1 cellular context compared by ENCODE assay signal in genomic region chr5:172188033-172188892, GRCh38.
A peak's percentile ranks its signal among the peaks of the same experiment; 100 is the strongest.
TF ChIP-seq lines count a peak whose summit lies in the region.

Gene STK10, minus strand, starts transcription at chr5:172188224. Its CDS starts 182 bp downstream, at chr5:172188042.

TF ChIP-seq in HepG2, 621 proteins besides CTCF, POLR2A, EP300 and RAD21 (continued from another document and continues in another):
- TF ChIP-seq AKNA (CRISPR knock-in tag; IDR thresholded peaks at IDR 0.05; ENCODE audit: borderline replicate concordance): no peak
- TF ChIP-seq ZNF292 (CRISPR knock-in tag; IDR thresholded peaks at IDR 0.05; ENCODE audit: borderline replicate concordance, low read depth): 0 out of 2 replicates have a peak, but pooled peaks have one; percentile 25
- no peak for TF ChIP-seq ZMYM4 (CRISPR knock-in tag; IDR thresholded peaks at IDR 0.05)
- TF ChIP-seq HHEX (CRISPR knock-in tag; IDR thresholded peaks at IDR 0.05): no peak
- TF ChIP-seq REXO4 (CRISPR knock-in tag; IDR thresholded peaks at IDR 0.05; ENCODE audit: borderline replicate concordance): no peak
- peak; percentile 89; the same call in 1 of the 2 replicates for TF ChIP-seq ZNF136 (CRISPR knock-in tag; IDR thresholded peaks at IDR 0.05; ENCODE audit: low read depth)
- TF ChIP-seq ZNF496 (CRISPR knock-in tag; IDR thresholded peaks at IDR 0.05; ENCODE audit: insufficient replicate concordance): no peak
- TF ChIP-seq ZKSCAN8 (CRISPR knock-in tag; IDR thresholded peaks at IDR 0.05; ENCODE audit: borderline replicate concordance): peak; percentile 37; the same call in 1 of the 2 replicates
- no peak for TF ChIP-seq GLMP (CRISPR knock-in tag; IDR thresholded peaks at IDR 0.05; ENCODE audit: borderline replicate concordance)
- TF ChIP-seq ZNF101 (CRISPR knock-in tag; IDR thresholded peaks at IDR 0.05; ENCODE audit: borderline replicate concordance, low read depth): no peak
- TF ChIP-seq DMAP1 (CRISPR knock-in tag; IDR thresholded peaks at IDR 0.05): no peak; the same call in 1 of the 2 replicates
- TF ChIP-seq JDP2 (CRISPR knock-in tag; IDR thresholded peaks at IDR 0.05; ENCODE audit: borderline replicate concordance): no peak
- no peak for TF ChIP-seq ZNF576 (CRISPR knock-in tag; IDR thresholded peaks at IDR 0.05)
- peak; percentile 92 for TF ChIP-seq AHR (CRISPR knock-in tag; IDR thresholded peaks at IDR 0.05)
- TF ChIP-seq MXD3 (CRISPR knock-in tag; IDR thresholded peaks at IDR 0.05): peak; percentile 25; the same call in 1 of the 2 replicates
- TF ChIP-seq ETV5 (CRISPR knock-in tag; IDR thresholded peaks at IDR 0.05; ENCODE audit: borderline replicate concordance): peak; percentile 52; the same call in 1 of the 2 replicates
- TF ChIP-seq ZBTB33 (CRISPR knock-in tag; IDR thresholded peaks at IDR 0.05): peak; percentile 71
- TF ChIP-seq SMC3 (IDR thresholded peaks at IDR 0.05; ENCODE audit: low read length): peak; percentile 59; the same call in 1 of the 2 replicates
- no peak for TF ChIP-seq AKAP8 (CRISPR knock-in tag; IDR thresholded peaks at IDR 0.05)
- TF ChIP-seq RBM39 (IDR thresholded peaks at IDR 0.05; ENCODE audit: low read depth, low read length, poor library complexity, severe bottlenecking): peak; percentile 47
- TF ChIP-seq CBX1 (IDR thresholded peaks at IDR 0.05; ENCODE audit: low read depth): peak; percentile 52
- TF ChIP-seq ZBTB4 (CRISPR knock-in tag; IDR thresholded peaks at IDR 0.05; ENCODE audit: borderline replicate concordance): peak; percentile 49; the same call in 1 of the 2 replicates
- 0 out of 2 replicates have a peak, but pooled peaks have one; percentile 27 for TF ChIP-seq ZNF362 (CRISPR knock-in tag; IDR thresholded peaks at IDR 0.05; ENCODE audit: borderline replicate concordance)
- TF ChIP-seq MYPOP (CRISPR knock-in tag; IDR thresholded peaks at IDR 0.05): peak; percentile 29
- no peak for TF ChIP-seq GABPA (IDR thresholded peaks at IDR 0.05; ENCODE audit: low read depth, low read length)
- TF ChIP-seq GABPA (CRISPR knock-in tag; IDR thresholded peaks at IDR 0.05; ENCODE audit: low read depth): 0 out of 2 replicates have a peak, but pooled peaks have one; percentile 32
- peak; percentile 86; the same call in 1 of the 2 replicates for TF ChIP-seq NRL (CRISPR knock-in tag; IDR thresholded peaks at IDR 0.05; ENCODE audit: borderline replicate concordance)
- TF ChIP-seq GATA4 (IDR thresholded peaks at IDR 0.05; ENCODE audit: borderline replicate concordance, low read depth): no peak
- no peak for TF ChIP-seq ZNF713 (CRISPR knock-in tag; IDR thresholded peaks at IDR 0.05)
- no peak for TF ChIP-seq PTBP1 (IDR thresholded peaks at IDR 0.05; ENCODE audit: low read depth, low read length, poor library complexity, severe bottlenecking)
- peak; percentile 40; the same call in 1 of the 2 replicates for TF ChIP-seq ZSCAN12 (CRISPR knock-in tag; IDR thresholded peaks at IDR 0.05)
- no peak for TF ChIP-seq ZNF552 (CRISPR knock-in tag; IDR thresholded peaks at IDR 0.05; ENCODE audit: borderline replicate concordance)
- no peak; the same call in 1 of the 2 replicates for TF ChIP-seq NR2F2 (IDR thresholded peaks at IDR 0.05; ENCODE audit: borderline replicate concordance, low read depth)
- TF ChIP-seq FOXC1 (CRISPR knock-in tag; IDR thresholded peaks at IDR 0.05; ENCODE audit: borderline replicate concordance): peak; percentile 73; the same call in 1 of the 2 replicates
- TF ChIP-seq ZNF513 (CRISPR knock-in tag; conservative IDR thresholded peaks at IDR 0.05): no peak
- TF ChIP-seq ZNF329 (CRISPR knock-in tag; IDR thresholded peaks at IDR 0.05; ENCODE audit: low read depth): no peak; the same call in 1 of the 2 replicates
- TF ChIP-seq ZNF280B (CRISPR knock-in tag; IDR thresholded peaks at IDR 0.05; ENCODE audit: borderline replicate concordance): peak; percentile 71; the same call in 1 of the 2 replicates
- peak; percentile 49; the same call in 1 of the 2 replicates for TF ChIP-seq ZNF709 (CRISPR knock-in tag; IDR thresholded peaks at IDR 0.05)
- TF ChIP-seq NFIB (CRISPR knock-in tag; IDR thresholded peaks at IDR 0.05; ENCODE audit: borderline replicate concordance): no peak
- TF ChIP-seq NCOA5 (CRISPR knock-in tag; IDR thresholded peaks at IDR 0.05): no peak
